9 cellular contexts compared by ENCODE assay signal in the genomic region with DNA sequence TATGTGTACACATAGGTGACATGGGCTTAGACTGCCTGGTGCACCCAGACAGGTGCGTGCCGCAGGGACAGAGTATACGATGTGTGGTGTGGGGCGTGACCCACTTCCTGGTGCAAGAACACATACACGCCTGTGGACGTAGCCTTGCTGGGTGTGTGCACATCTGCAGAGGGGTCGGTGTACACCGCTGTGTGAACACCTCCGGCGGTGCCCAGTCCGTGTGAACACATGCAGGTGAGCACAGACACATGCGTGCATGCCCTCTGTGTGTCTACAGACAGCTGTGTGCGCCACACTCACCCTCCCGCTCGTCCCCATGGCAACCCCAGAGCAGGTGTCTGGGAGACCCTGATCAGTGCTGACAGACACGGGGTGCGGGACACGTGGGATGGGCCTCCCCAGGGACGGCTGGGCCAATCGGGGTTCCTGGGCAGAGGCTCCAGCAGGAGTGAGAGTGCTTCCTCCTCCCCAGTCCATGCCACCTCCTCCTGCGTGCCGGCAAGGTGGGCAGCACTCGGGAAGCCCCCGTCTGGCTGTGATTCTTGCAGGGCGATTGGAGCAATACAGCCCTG. TPM values are rescaled to one million over a fixed set of nuclear protein-coding genes. Genes with fewer than 3 reads are reported as not detected.
DNase-seq lines count a peak whose midpoint lies in the region; ATAC-seq and TF ChIP-seq lines count a peak whose summit lies in the region.
"Had no signal": no experiment of that assay in that cellular context is flagged by ENCODE, and none has a peak within 500 bp of the region (broad histone marks: within the 10 kb centered on the region; RNA-seq: fewer than 3 reads in every experiment).

No MANE protein-coding gene starts in this region.

- H3K4me1 Mint-ChIP-seq in chondrocyte (ENCODE audit: low read depth), result no peaks in the 10 kb centered on the region
- H3K4me1 Mint-ChIP-seq: central memory CD8-positive, alpha-beta T cell had no signal

- DNase-seq in Daoy (ENCODE audit: low read depth), result peak; percentile 11
- DNase-seq in NAMALWA (ENCODE audit: low spot score), result peak; percentile 51
- peak; percentile 91 for DNase-seq in chondrocyte (ENCODE audit: low spot score)
- peak; percentile 20 for DNase-seq in omental fat pad (ENCODE audit: low spot score)
- DNase-seq in cortex of kidney (lab: John Stamatoyannopoulos, UW), result no peak
- DNase-seq in stimulated activated CD4-positive, alpha-beta T cell treated with anti-CD3 and anti-CD28 coated beads, Interleukin-4, amount 100 ng/mL, for 24 hours, result no peak
- DNase-seq in NCI-H82 treated with DMSO at 0.1 percent for 48 hours (lab: John Stamatoyannopoulos, UW; ENCODE audit: unreplicated experiment), result no peak

- TF ChIP-seq CTCF in chondrocyte (IDR thresholded peaks at IDR 0.05) (no peak), omental fat pad (IDR thresholded peaks at IDR 0.05) (no peak)

- peaks cover 25% of the 10 kb centered on the region for H3K27me3 Mint-ChIP-seq in chondrocyte (ENCODE audit: low read depth)

- peaks cover 3% of the 10 kb centered on the region for H3K9me3 Mint-ChIP-seq in chondrocyte (ENCODE audit: low read depth)
- H3K9me3 Mint-ChIP-seq: central memory CD8-positive, alpha-beta T cell had no signal

- H3K27ac Mint-ChIP-seq in chondrocyte (ENCODE audit: unreplicated experiment), result no peak overlapping the region

- no peak overlapping the region for H3K4me3 Mint-ChIP-seq in chondrocyte (ENCODE audit: unreplicated experiment)
- H3K4me3 Mint-ChIP-seq: central memory CD8-positive, alpha-beta T cell had no signal

- no peaks in the 10 kb centered on the region for H3K36me3 Mint-ChIP-seq in chondrocyte (ENCODE audit: low read depth)

- ATAC-seq in omental fat pad (ENCODE audit: low FRiP score) (peak; percentile 25), GM21515 (IDR thresholded peaks at IDR 0.05; ENCODE audit: unreplicated experiment) (no peak)

RNA-seq across cellular contexts. Expression of gene ELFN1, which starts 23.4 kb away (rescaled TPM):
- total RNA-seq in Daoy (2014; rRNA removed; shearing (Covaris generic)), result 0.15 and 1.1 TPM in 2 replicates
- total RNA-seq in chondrocyte, result 0.65 to 0.72 TPM (median 0.68 TPM) in 3 replicates
- total RNA-seq in omental fat pad, result 1 to 10 TPM; 3.8 to 6.0 (median 4.1) TPM

Comparison
In these comparisons a context has a peak if more than half of its experiments do, and no peak if none do; other contexts are left out.
1. DNase-seq: peak in Daoy (single experiment), NAMALWA (single experiment), chondrocyte (single experiment) and omental fat pad (single experiment); none in cortex of kidney (single experiment), stimulated activated CD4-positive, alpha-beta T cell treated with anti-CD3 and anti-CD28 coated beads, Interleukin-4, amount 100 ng/mL, for 24 hours (single experiment) and NCI-H82 treated with DMSO at 0.1 percent for 48 hours (single experiment).